13 cellular contexts compared by ENCODE assay signal in genomic region chr2:160736629-160737028, GRCh38.
DNase-seq lines count a peak whose midpoint lies in the region; ATAC-seq and TF ChIP-seq lines count a peak whose summit lies in the region.
"Had no signal": no experiment of that assay in that cellular context is flagged by ENCODE, and none has a peak within 500 bp of the region (broad histone marks: within the 10 kb centered on the region; RNA-seq: fewer than 3 reads in every experiment).

No MANE protein-coding gene starts in this region.

- no peaks in the 10 kb centered on the region for H3K79me2 ChIP-seq in fibroblast of lung (ENCODE audit: control insufficient read depth, insufficient read depth, low read length)

- H3K4me1 ChIP-seq in fibroblast of lung (ENCODE audit: control insufficient read depth, extremely low read depth, insufficient read depth, low read length) = peaks cover 6% of the 10 kb centered on the region
- H3K4me1 ChIP-seq in neutrophil (ENCODE audit: control insufficient read depth in 1 of 2, insufficient read depth in 1 of 2, low read depth in 1 of 2, low read length in 1 of 2) = peaks cover 14 to 25% of the 10 kb centered on the region in 2 experiments

- H3K27me3 ChIP-seq in fibroblast of lung (ENCODE audit: control insufficient read depth, insufficient read depth, low read length) = no peaks in the 10 kb centered on the region
- no peaks in the 10 kb centered on the region for H3K27me3 ChIP-seq in neutrophil

- H3K4me1 Mint-ChIP-seq in activated T-cell treated with anti-CD3 and anti-CD28 coated beads, Interleukin-2, amount 50 U/mL, for 4 hours (ENCODE audit: low read depth) = no peaks in the 10 kb centered on the region
- H3K4me1 Mint-ChIP-seq: activated naive CD4-positive, alpha-beta T cell treated with anti-CD3 and anti-CD28 coated beads, Interleukin-2, amount 50 U/mL, for 24 hours had no signal

- DNase-seq in EH (ENCODE audit: low read depth) (peak; percentile 89), SK-MEL-5 (ENCODE audit: low read depth, low spot score) (peak; percentile 42), fibroblast of lung (ENCODE audit: low read depth in 2 of 2) (peak; percentile 41 to 87), AG08396 (ENCODE audit: low spot score) (no peak), germinal center (ENCODE audit: low spot score) (no peak)
- no peak for DNase-seq in activated effector memory CD4-positive, alpha-beta T cell treated with Interleukin-2 at 50 U/mL for 16 hours
- no peak for DNase-seq in activated T-cell treated with anti-CD3 and anti-CD28 coated beads, Interleukin-2, amount 50 U/mL, for 4 hours
- DNase-seq: activated CD8-positive, alpha-beta T cell treated with anti-CD3 and anti-CD28 coated beads for 36 hours; cortex of kidney; NCI-H510A had no signal

- no peak overlapping the region for H3K4me3 ChIP-seq in fibroblast of lung (replicated peaks in 1 of 4; ENCODE audit: control extremely low read depth in 1 of 4, insufficient read depth in 1 of 4, low read depth in 3 of 4, low read length in 4 of 4)
- H3K4me3 ChIP-seq in neutrophil (ENCODE audit: low read depth in 1 of 2, low read length in 1 of 2) = no peak overlapping the region

- no peak overlapping the region for H3K4me2 ChIP-seq in fibroblast of lung (ENCODE audit: extremely low read depth, insufficient read depth, low read length)

- no peak for TF ChIP-seq CTCF in fibroblast of lung (conservative IDR thresholded peaks at IDR 0.05 in 1 of 2, IDR thresholded peaks at IDR 0.05 in 1 of 2; ENCODE audit: low read depth in 1 of 2, low read length in 2 of 2)
- no peak for TF ChIP-seq CTCF in neutrophil (IDR thresholded peaks at IDR 0.05)

- H2AFZ ChIP-seq in fibroblast of lung (ENCODE audit: low read length) = no peak overlapping the region

- H3K36me3 Mint-ChIP-seq in activated T-cell treated with anti-CD3 and anti-CD28 coated beads, Interleukin-2, amount 50 U/mL, for 4 hours (ENCODE audit: insufficient read depth) = no peaks in the 10 kb centered on the region
- H3K36me3 Mint-ChIP-seq: activated naive CD4-positive, alpha-beta T cell treated with anti-CD3 and anti-CD28 coated beads, Interleukin-2, amount 50 U/mL, for 24 hours had no signal

- H3K9me3 ChIP-seq in fibroblast of lung (ENCODE audit: control insufficient read depth, insufficient read depth, low read depth, low read length) (no peaks in the 10 kb centered on the region), neutrophil (no peaks in the 10 kb centered on the region)

- no peaks in the 10 kb centered on the region for H3K36me3 ChIP-seq in fibroblast of lung (ENCODE audit: control insufficient read depth, insufficient read depth, low read length)
- no peaks in the 10 kb centered on the region for H3K36me3 ChIP-seq in neutrophil

- H3K4me3 Mint-ChIP-seq in activated T-cell treated with anti-CD3 and anti-CD28 coated beads, Interleukin-2, amount 50 U/mL, for 4 hours = no peak overlapping the region
- H3K4me3 Mint-ChIP-seq: activated CD8-positive, alpha-beta T cell treated with anti-CD3 and anti-CD28 coated beads for 36 hours; activated naive CD4-positive, alpha-beta T cell treated with anti-CD3 and anti-CD28 coated beads, Interleukin-2, amount 50 U/mL, for 24 hours had no signal

- no peaks in the 10 kb centered on the region for H3K27me3 Mint-ChIP-seq in activated T-cell treated with anti-CD3 and anti-CD28 coated beads, Interleukin-2, amount 50 U/mL, for 4 hours (ENCODE audit: low read depth)
- H3K27me3 Mint-ChIP-seq: activated naive CD4-positive, alpha-beta T cell treated with anti-CD3 and anti-CD28 coated beads, Interleukin-2, amount 50 U/mL, for 24 hours had no signal

- no peak for ATAC-seq in activated T-cell treated with anti-CD3 and anti-CD28 coated beads, Interleukin-2, amount 50 U/mL, for 4 hours
- ATAC-seq: activated CD8-positive, alpha-beta T cell treated with anti-CD3 and anti-CD28 coated beads for 36 hours had no signal

- H4K20me1 ChIP-seq in fibroblast of lung (ENCODE audit: control insufficient read depth, extremely low read depth, insufficient read depth, low read length) = no peaks in the 10 kb centered on the region

- in situ Hi-C loops in SK-MEL-5 (cut with HindIII; ENCODE audit: low pct_unique_long_range_greater_than_20kb, low sequenced_read_pairs) = no loop called here

- no peak overlapping the region for H3K27ac ChIP-seq in fibroblast of lung (ENCODE audit: insufficient read depth, low read length)
- peak overlapping the region; percentile 26 for H3K27ac ChIP-seq in neutrophil
- H3K27ac ChIP-seq: RWPE1 had no signal

- no peak overlapping the region for H3K9ac ChIP-seq in fibroblast of lung (ENCODE audit: insufficient read depth, low read length)

- no peaks in the 10 kb centered on the region for H3K9me3 Mint-ChIP-seq in activated T-cell treated with anti-CD3 and anti-CD28 coated beads, Interleukin-2, amount 50 U/mL, for 4 hours
- H3K9me3 Mint-ChIP-seq: activated CD8-positive, alpha-beta T cell treated with anti-CD3 and anti-CD28 coated beads for 36 hours; activated naive CD4-positive, alpha-beta T cell treated with anti-CD3 and anti-CD28 coated beads, Interleukin-2, amount 50 U/mL, for 24 hours had no signal

Comparison
In these comparisons a context has a peak if more than half of its experiments do, and no peak if none do; other contexts are left out.
1. DNase-seq: peak in EH (single experiment), SK-MEL-5 (single experiment) and fibroblast of lung (2 of 2); none in activated effector memory CD4-positive, alpha-beta T cell treated with Interleukin-2 at 50 U/mL for 16 hours (single experiment), AG08396 (single experiment), germinal center (single experiment) and activated T-cell treated with anti-CD3 and anti-CD28 coated beads, Interleukin-2, amount 50 U/mL, for 4 hours (single experiment).